Comparison of ENCODE assay signal across 1 cellular context in genomic region chr15:34101366-34102174, GRCh38.
A peak's percentile ranks its signal among the peaks of the same experiment; 100 is the strongest.
TF ChIP-seq lines count a peak whose summit lies in the region.

EMC7 (minus strand) TSS chr15:34101862; CDS start chr15:34101839, 23 bp downstream.
PGBD4 (plus strand) TSS chr15:34102083; CDS start chr15:34102532, 449 bp downstream.

TF ChIP-seq in HepG2, 621 proteins besides CTCF, POLR2A, EP300 and RAD21 (continued from another document and continues in another):
- TF ChIP-seq PRDM15 (CRISPR knock-in tag; IDR thresholded peaks at IDR 0.05), result 0 out of 2 replicates have a peak, but pooled peaks have one; percentile 7
- no peak for TF ChIP-seq ZNF75D (CRISPR knock-in tag; IDR thresholded peaks at IDR 0.05; ENCODE audit: borderline replicate concordance)
- peak; percentile 66; the same call in 1 of the 2 replicates for TF ChIP-seq ZBTB38 (CRISPR knock-in tag; IDR thresholded peaks at IDR 0.05)
- TF ChIP-seq FOSL1 (CRISPR knock-in tag; IDR thresholded peaks at IDR 0.05; ENCODE audit: borderline replicate concordance), result no peak
- TF ChIP-seq ZSCAN31 (CRISPR knock-in tag; IDR thresholded peaks at IDR 0.05; ENCODE audit: low read depth), result 0 out of 2 replicates have a peak, but pooled peaks have one; percentile 28
- TF ChIP-seq NR2F6 (IDR thresholded peaks at IDR 0.05), result no peak
- TF ChIP-seq NR2F6 (CRISPR knock-in tag; IDR thresholded peaks at IDR 0.05), result peak; percentile 20; the same call in 1 of the 2 replicates
- TF ChIP-seq PBX3 (CRISPR knock-in tag; IDR thresholded peaks at IDR 0.05; ENCODE audit: borderline replicate concordance), result no peak
- no peak for TF ChIP-seq E2F2 (CRISPR knock-in tag; IDR thresholded peaks at IDR 0.05; ENCODE audit: borderline replicate concordance)
- peak; percentile 99 for TF ChIP-seq KAT8 (CRISPR knock-in tag; IDR thresholded peaks at IDR 0.05)
- TF ChIP-seq TRIM24 (CRISPR knock-in tag; IDR thresholded peaks at IDR 0.05), result no peak
- TF ChIP-seq AFF4 (CRISPR knock-in tag; IDR thresholded peaks at IDR 0.05), result no peak
- TF ChIP-seq ZNF275 (CRISPR knock-in tag; IDR thresholded peaks at IDR 0.05; ENCODE audit: borderline replicate concordance), result 0 out of 2 replicates have a peak, but pooled peaks have one; percentile 25
- TF ChIP-seq ZNF232 (CRISPR knock-in tag; IDR thresholded peaks at IDR 0.05; ENCODE audit: borderline replicate concordance), result no peak; the same call in 1 of the 2 replicates
- TF ChIP-seq RELA (CRISPR knock-in tag; IDR thresholded peaks at IDR 0.05), result no peak
- peak; percentile 83 for TF ChIP-seq NFRKB (IDR thresholded peaks at IDR 0.05)
- no peak for TF ChIP-seq U2AF2 (IDR thresholded peaks at IDR 0.05; ENCODE audit: low read depth, low read length)
- peak; percentile 12 for TF ChIP-seq XRCC5 (optimal IDR thresholded peaks at IDR 0.05; ENCODE audit: low read length)
- no peak for TF ChIP-seq HOXD1 (CRISPR knock-in tag; IDR thresholded peaks at IDR 0.05)
- TF ChIP-seq THAP7 (CRISPR knock-in tag; IDR thresholded peaks at IDR 0.05), result no peak
- 0 out of 2 replicates have a peak, but pooled peaks have one; percentile 46 for TF ChIP-seq MAF1 (CRISPR knock-in tag; IDR thresholded peaks at IDR 0.05; ENCODE audit: borderline replicate concordance)
- no peak for TF ChIP-seq ZNF576 (CRISPR knock-in tag; IDR thresholded peaks at IDR 0.05)
- TF ChIP-seq CENPBD1 (CRISPR knock-in tag; IDR thresholded peaks at IDR 0.05; ENCODE audit: borderline replicate concordance, low read depth), result no peak
- TF ChIP-seq HNF1B (CRISPR knock-in tag; IDR thresholded peaks at IDR 0.05), result peak; percentile 86
- TF ChIP-seq ZNF660 (CRISPR knock-in tag; IDR thresholded peaks at IDR 0.05; ENCODE audit: borderline replicate concordance, low read depth), result no peak
- TF ChIP-seq SRF (IDR thresholded peaks at IDR 0.05; ENCODE audit: low read depth, low read length), result peak; percentile 78
- TF ChIP-seq ZNF256 (CRISPR knock-in tag; conservative IDR thresholded peaks at IDR 0.05), result no peak
- no peak for TF ChIP-seq ZFP1 (CRISPR knock-in tag; IDR thresholded peaks at IDR 0.05)
- TF ChIP-seq MLLT10 (CRISPR knock-in tag; IDR thresholded peaks at IDR 0.05), result no peak
- TF ChIP-seq HNRNPK (IDR thresholded peaks at IDR 0.05; ENCODE audit: low read depth, low read length, poor library complexity, severe bottlenecking), result no peak
- peak; percentile 53; the same call in 1 of the 2 replicates for TF ChIP-seq TFAP4 (IDR thresholded peaks at IDR 0.05; ENCODE audit: borderline replicate concordance, low read depth)
- no peak for TF ChIP-seq FOXP1 (IDR thresholded peaks at IDR 0.05)
- TF ChIP-seq FOXP1 (CRISPR knock-in tag; IDR thresholded peaks at IDR 0.05), result no peak
- 0 out of 2 replicates have a peak, but pooled peaks have one; percentile 47 for TF ChIP-seq AKAP8 (CRISPR knock-in tag; IDR thresholded peaks at IDR 0.05)
- peak; percentile 96 for TF ChIP-seq STAT6 (CRISPR knock-in tag; IDR thresholded peaks at IDR 0.05; ENCODE audit: borderline replicate concordance)
- TF ChIP-seq ASH2L (IDR thresholded peaks at IDR 0.05; ENCODE audit: insufficient read length, low read depth, low read length), result peak; percentile 85
- no peak for TF ChIP-seq MYNN (CRISPR knock-in tag; IDR thresholded peaks at IDR 0.05; ENCODE audit: low read depth)
- TF ChIP-seq CSRNP1 (CRISPR knock-in tag; IDR thresholded peaks at IDR 0.05), result peak; percentile 54; the same call in 1 of the 2 replicates
- no peak for TF ChIP-seq RBM22 (optimal IDR thresholded peaks at IDR 0.05; ENCODE audit: low read length)
- no peak for TF ChIP-seq ZFP41 (CRISPR knock-in tag; IDR thresholded peaks at IDR 0.05; ENCODE audit: borderline replicate concordance)
- no peak; the same call in 1 of the 2 replicates for TF ChIP-seq TSC22D2 (CRISPR knock-in tag; IDR thresholded peaks at IDR 0.05; ENCODE audit: borderline replicate concordance)
- TF ChIP-seq MIER2 (CRISPR knock-in tag; IDR thresholded peaks at IDR 0.05), result no peak
